17 cellular contexts compared by ENCODE assay signal in the genomic region with DNA sequence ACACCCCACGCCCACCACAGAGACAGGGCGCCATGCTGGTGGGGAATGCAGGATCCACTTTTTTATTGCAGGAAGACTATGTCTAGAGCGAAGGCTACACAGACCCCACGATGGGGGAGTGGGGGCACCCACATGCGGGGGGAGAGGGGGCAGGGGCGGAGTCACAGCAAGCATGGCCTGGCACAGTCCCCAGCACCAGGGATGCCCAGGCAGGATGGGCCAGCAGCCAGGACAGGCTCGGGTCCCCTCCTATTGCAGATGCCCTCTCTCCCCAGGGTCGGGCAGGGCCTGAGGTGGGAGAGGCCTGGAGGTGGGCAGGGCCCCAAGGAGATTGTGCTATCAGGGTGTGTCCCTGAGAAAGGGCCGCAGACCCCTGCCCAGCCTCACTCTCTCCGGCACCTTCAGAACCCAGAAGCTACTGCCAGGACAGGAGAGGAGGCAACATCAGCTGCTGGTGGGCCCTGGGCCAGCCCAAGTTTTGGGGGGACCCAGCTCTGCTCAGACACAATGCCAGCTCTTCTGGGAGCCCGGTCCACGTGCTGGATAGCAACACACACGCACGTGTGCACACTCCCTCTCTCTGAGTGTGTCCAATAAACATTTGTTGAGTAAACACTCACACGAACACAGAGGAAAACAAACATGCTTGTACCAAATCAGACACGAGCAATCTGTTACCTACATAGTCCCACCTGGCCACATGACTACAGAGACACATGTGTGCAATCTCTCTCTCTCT. TPM values are rescaled to one million over a fixed set of nuclear protein-coding genes. Genes with fewer than 3 reads are reported as not detected.
A peak's percentile ranks its signal among the peaks of the same experiment; 100 is the strongest.
DNase-seq lines count a peak whose midpoint lies in the region; ATAC-seq and TF ChIP-seq lines count a peak whose summit lies in the region.
"Had no signal": no experiment of that assay in that cellular context is flagged by ENCODE, and none has a peak within 500 bp of the region (broad histone marks: within the 10 kb centered on the region; RNA-seq: fewer than 3 reads in every experiment).

No MANE protein-coding gene starts in this region.

- H3K4me3 Mint-ChIP-seq in activated CD4-positive, alpha-beta T cell treated with anti-CD3 and anti-CD28 coated beads, Interleukin-2, amount 10 ng/mL, durations not matched to agents 24 days and 14 days, result no peak overlapping the region
- H3K4me3 Mint-ChIP-seq: CD4-positive, CD25-positive, alpha-beta regulatory T cell; HFFc6 had no signal

- H2AFZ ChIP-seq in osteoblast (ENCODE audit: low read length), result no peak overlapping the region

- H3K9me3 Mint-ChIP-seq in activated CD4-positive, alpha-beta T cell treated with anti-CD3 and anti-CD28 coated beads, Interleukin-2, amount 10 ng/mL, durations not matched to agents 24 days and 14 days, result peaks cover 11% of the 10 kb centered on the region

- no peaks in the 10 kb centered on the region for H3K36me3 ChIP-seq in right atrium auricular region
- H3K36me3 ChIP-seq in HEK293 (ENCODE audit: control insufficient read depth in 2 of 2, insufficient read depth in 1 of 2, low read length in 2 of 2), result peaks cover 0 to 27% of the 10 kb centered on the region in 2 experiments; a peak in 1 of 3 replicates
- H3K36me3 ChIP-seq in lower lobe of right lung, result no peaks in the 10 kb centered on the region
- no peaks in the 10 kb centered on the region for H3K36me3 ChIP-seq in osteoblast (ENCODE audit: insufficient read depth, low read length)
- no peaks in the 10 kb centered on the region for H3K36me3 ChIP-seq in brain microvascular endothelial cell (replicated peaks)
- H3K36me3 ChIP-seq: HAP-1 had no signal

- H3K79me2 ChIP-seq in osteoblast (ENCODE audit: insufficient read depth, low read length), result no peaks in the 10 kb centered on the region

- CTCF ChIA-PET in HEK293 (lab: Yijun Ruan, JAX), result no interaction called here

- ATAC-seq in Right ventricle myocardium superior (ENCODE audit: poor library complexity), result peak; percentile 5
- no peak for ATAC-seq in lower lobe of right lung

- H3K27ac ChIP-seq in right atrium auricular region (no peak overlapping the region), HEK293 (ENCODE audit: extremely low read depth, low read depth, low read length) (no peak overlapping the region), lower lobe of right lung (no peak overlapping the region), osteoblast (ENCODE audit: low read depth, low read length) (no peak overlapping the region), brain microvascular endothelial cell (no peak overlapping the region)
- H3K27ac ChIP-seq: BLaER1 treated with 17β-estradiol and CSF1 and Interleukin-3, amounts not matched to agents 10 nM and 100 nM had no signal

- in situ Hi-C loops in brain microvascular endothelial cell (cut with HindIII; ENCODE audit: low pct_ligation_motif_present, low sequenced_read_pairs), result no loop called here

- no peaks in the 10 kb centered on the region for H3K4me1 Mint-ChIP-seq in activated CD4-positive, alpha-beta T cell treated with anti-CD3 and anti-CD28 coated beads, Interleukin-2, amount 10 ng/mL, durations not matched to agents 24 days and 14 days

- H3K27me3 ChIP-seq in right atrium auricular region (no peaks in the 10 kb centered on the region), lower lobe of right lung (ENCODE audit: low read depth) (peaks cover 8% of the 10 kb centered on the region), osteoblast (ENCODE audit: insufficient read depth, low read length) (no peaks in the 10 kb centered on the region), brain microvascular endothelial cell (replicated peaks) (no peaks in the 10 kb centered on the region)
- H3K27me3 ChIP-seq: BLaER1 treated with 17β-estradiol and CSF1 and Interleukin-3, amounts not matched to agents 10 nM and 100 nM had no signal

- POLR2A ChIA-PET in HEK293 (lab: Yijun Ruan, JAX), result no interaction called here

- peaks cover 6% of the 10 kb centered on the region for H3K27me3 Mint-ChIP-seq in activated CD4-positive, alpha-beta T cell treated with anti-CD3 and anti-CD28 coated beads, Interleukin-2, amount 10 ng/mL, durations not matched to agents 24 days and 14 days

- intact Hi-C loops in Right ventricle myocardium superior (cut with DNase I) (no loop called here), lower lobe of right lung (cut with DNase I) (no loop called here)
- intact Hi-C loops in activated CD4-positive, alpha-beta T cell treated with anti-CD3 and anti-CD28 coated beads, Interleukin-2, amount 10 ng/mL, durations not matched to agents 24 days and 14 days (cut with micrococcal nuclease), result no loop called here

- TF ChIP-seq CTCF in right atrium auricular region (IDR thresholded peaks at IDR 0.05) (no peak), HEK293 (tag by site-specific recombination; IDR thresholded peaks at IDR 0.05) (no peak), lower lobe of right lung (IDR thresholded peaks at IDR 0.05) (no peak), osteoblast (IDR thresholded peaks at IDR 0.05; ENCODE audit: extremely low read depth, low read depth, low read length) (no peak), brain microvascular endothelial cell (IDR thresholded peaks at IDR 0.05; ENCODE audit: low read depth, low read length, missing control alignments) (no peak)

- DNase-seq in Right ventricle myocardium superior (no peak), right atrium auricular region (ENCODE audit: low spot score) (no peak), lower lobe of right lung (peak; percentile 25), osteoblast (ENCODE audit: insufficient read length, low spot score, missing footprints) (peak; percentile 77), brain microvascular endothelial cell (no peak), NCI-H2029 (lab: John Stamatoyannopoulos, UW) (no peak)
- no peak for DNase-seq in activated CD4-positive, alpha-beta T cell treated with anti-CD3 and anti-CD28 coated beads, Interleukin-2, amount 10 ng/mL, durations not matched to agents 24 days and 14 days
- DNase-seq: 8988T; AML-193; CD4-positive, CD25-positive, alpha-beta regulatory T cell; DMS53; GF-D8; GOT3; HFFc6 had no signal

- H3K4me1 ChIP-seq in right atrium auricular region (peaks cover 0 to 5% of the 10 kb centered on the region in 2 donors), HEK293 (ENCODE audit: control insufficient read depth, insufficient read depth, low read length) (no peaks in the 10 kb centered on the region), lower lobe of right lung (no peaks in the 10 kb centered on the region), osteoblast (ENCODE audit: insufficient read depth, low read length) (peaks cover 13% of the 10 kb centered on the region)
- H3K4me1 ChIP-seq: HAP-1 had no signal

- H3K4me3 ChIP-seq in right atrium auricular region (no peak overlapping the region), HEK293 (ENCODE audit: low read depth, low read length) (no peak overlapping the region), lower lobe of right lung (no peak overlapping the region), osteoblast (ENCODE audit: insufficient read depth, low read length) (no peak overlapping the region), brain microvascular endothelial cell (ENCODE audit: low read depth, low read length) (no peak overlapping the region)
- H3K4me3 ChIP-seq: BLaER1 treated with 17β-estradiol and CSF1 and Interleukin-3, amounts not matched to agents 10 nM and 100 nM; HAP-1 had no signal

- H3K36me3 Mint-ChIP-seq in activated CD4-positive, alpha-beta T cell treated with anti-CD3 and anti-CD28 coated beads, Interleukin-2, amount 10 ng/mL, durations not matched to agents 24 days and 14 days (ENCODE audit: low read depth), result peaks cover 2% of the 10 kb centered on the region
- H3K36me3 Mint-ChIP-seq: CD4-positive, CD25-positive, alpha-beta regulatory T cell had no signal

- H3K27ac Mint-ChIP-seq in activated CD4-positive, alpha-beta T cell treated with anti-CD3 and anti-CD28 coated beads, Interleukin-2, amount 10 ng/mL, durations not matched to agents 24 days and 14 days, result no peak overlapping the region
- H3K27ac Mint-ChIP-seq: CD4-positive, CD25-positive, alpha-beta regulatory T cell; HFFc6 had no signal

- no peaks in the 10 kb centered on the region for H4K20me1 ChIP-seq in osteoblast (ENCODE audit: insufficient read depth, low read length)

- no peak overlapping the region for H3K4me2 ChIP-seq in osteoblast (ENCODE audit: insufficient read depth, low read length)
- H3K4me2 ChIP-seq: BLaER1 treated with 17β-estradiol and CSF1 and Interleukin-3, amounts not matched to agents 10 nM and 100 nM had no signal

- H3K9me3 ChIP-seq in right atrium auricular region (peaks cover 0 to 6% of the 10 kb centered on the region in 2 donors), HEK293 (ENCODE audit: control insufficient read depth, insufficient read depth, low read depth, low read length) (no peaks in the 10 kb centered on the region), lower lobe of right lung (peaks cover 8% of the 10 kb centered on the region), osteoblast (ENCODE audit: low read depth, low read length) (peaks cover 4% of the 10 kb centered on the region)

TF ChIP-seq in HEK293, 187 proteins besides CTCF, POLR2A, EP300 and RAD21:
- TF ChIP-seq ZNF239 (tag by site-specific recombination; IDR thresholded peaks at IDR 0.05) (no peak), ZNF157 (tag by site-specific recombination; IDR thresholded peaks at IDR 0.05) (peak; percentile 67)

RNA-seq across cellular contexts. Expression of a gene that starts 6.5 kb away (rescaled TPM):
- total RNA-seq in Right ventricle myocardium superior, result 216 TPM
- total RNA-seq in right atrium auricular region, result 10 to 100 TPM; 36.5 to 58.0 TPM
- total RNA-seq in lower lobe of right lung, result 0.71 TPM
- total RNA-seq in osteoblast, result 12.4 and 14.8 TPM in 2 replicates
- 0.16 TPM in 1 of 2 replicates, not detected in the other for total RNA-seq in activated CD4-positive, alpha-beta T cell treated with anti-CD3 and anti-CD28 coated beads, Interleukin-2, amount 10 ng/mL, durations not matched to agents 24 days and 14 days
- total RNA-seq: CD4-positive, CD25-positive, alpha-beta regulatory T cell had no signal

RNA-seq across cellular contexts. Expression of a gene that starts 12.2 kb away (rescaled TPM):
- total RNA-seq in Right ventricle myocardium superior (35.2 TPM), right atrium auricular region (10 to 100 TPM; 18.0 to 22.8 TPM), lower lobe of right lung (6.2 TPM), osteoblast (0.29 and 0.72 TPM in 2 replicates)
- total RNA-seq in activated CD4-positive, alpha-beta T cell treated with anti-CD3 and anti-CD28 coated beads, Interleukin-2, amount 10 ng/mL, durations not matched to agents 24 days and 14 days, result 0.07 and 0.09 TPM in 2 replicates

RNA-seq across cellular contexts. Expression of a gene that starts 25.1 kb away (rescaled TPM):
- 20.2 TPM for total RNA-seq in Right ventricle myocardium superior
- total RNA-seq in right atrium auricular region, result 10 to 100 TPM; 22.9 to 38.0 TPM
- 24.4 TPM for total RNA-seq in lower lobe of right lung
- 33.0 and 33.7 TPM in 2 replicates for total RNA-seq in osteoblast
- total RNA-seq in activated CD4-positive, alpha-beta T cell treated with anti-CD3 and anti-CD28 coated beads, Interleukin-2, amount 10 ng/mL, durations not matched to agents 24 days and 14 days, result 48.8 and 52.2 TPM in 2 replicates

Comparison
In these comparisons a context has a peak if more than half of its experiments do, and no peak if none do; other contexts are left out.
1. DNase-seq: peak in lower lobe of right lung (single experiment) and osteoblast (single experiment); none in Right ventricle myocardium superior (single experiment), right atrium auricular region (single experiment), brain microvascular endothelial cell (single experiment), NCI-H2029 (single experiment) and activated CD4-positive, alpha-beta T cell treated with anti-CD3 and anti-CD28 coated beads, Interleukin-2, amount 10 ng/mL, durations not matched to agents 24 days and 14 days (single experiment).